ENCODE assay signal across 20 cellular contexts in genomic region chr11:47331454-47332302, GRCh38. TPM values are rescaled to one million over a fixed set of nuclear protein-coding genes. Genes with fewer than 3 reads are reported as not detected.
DNase-seq lines count a peak whose midpoint lies in the region; ATAC-seq and TF ChIP-seq lines count a peak whose summit lies in the region.
"Had no signal": no experiment of that assay in that cellular context is flagged by ENCODE, and none has a peak within 500 bp of the region (broad histone marks: within the 10 kb centered on the region; RNA-seq: fewer than 3 reads in every experiment).

No MANE protein-coding gene starts in this region.

- H3K27me3 ChIP-seq in cardiac muscle cell: no peaks in the 10 kb centered on the region
- H3K27me3 ChIP-seq in right cardiac atrium (ENCODE audit: control insufficient read depth, insufficient read depth): no peaks in the 10 kb centered on the region
- H3K27me3 ChIP-seq: esophagus muscularis mucosa had no signal

- TF ChIP-seq CTCF in cardiac muscle cell (IDR thresholded peaks at IDR 0.05; ENCODE audit: low read depth, low read length) (no peak), WTC11 (IDR thresholded peaks at IDR 0.05) (no peak)

- peak overlapping the region; percentile 32; the same call in 1 of the 2 replicates for H3K27ac Mint-ChIP-seq in WTC11
- peak overlapping the region; percentile 27 for H3K27ac Mint-ChIP-seq in stimulated activated memory B cell treated with anti-CD40 and anti-IgM and Interleukin-4, amounts not matched to agents 10 μg/mL and 1 μg/mL and 100 μg/mL, for 72 hours
- H3K27ac Mint-ChIP-seq: memory B cell; stimulated activated naive CD8-positive, alpha-beta T cell treated with anti-CD3 and anti-CD28 coated beads, Interleukin-15, Interleukin-2, amounts not matched to agents 100 ng/mL and 50 ng/mL, for 24 hours had no signal

- H3K4me1 ChIP-seq in cardiac muscle cell (ENCODE audit: low read depth): no peaks in the 10 kb centered on the region
- H3K4me1 ChIP-seq in right cardiac atrium (ENCODE audit: control insufficient read depth, insufficient read depth, low read length): no peaks in the 10 kb centered on the region

- CTCF ChIA-PET in WTC11 (lab: Charles Lee): no interaction called here

- H3K9me3 Mint-ChIP-seq in WTC11: no peaks in the 10 kb centered on the region
- H3K9me3 Mint-ChIP-seq in stimulated activated memory B cell treated with anti-CD40 and anti-IgM and Interleukin-4, amounts not matched to agents 10 μg/mL and 1 μg/mL and 100 μg/mL, for 72 hours: no peaks in the 10 kb centered on the region
- H3K9me3 Mint-ChIP-seq: CD8-positive, alpha-beta memory T cell; immature natural killer cell; memory B cell; stimulated activated naive CD8-positive, alpha-beta T cell treated with anti-CD3 and anti-CD28 coated beads, Interleukin-15, Interleukin-2, amounts not matched to agents 100 ng/mL and 50 ng/mL, for 24 hours had no signal

- WGBS in right cardiac atrium: 56% methylated on average over 21 of the region's 21 CpGs

- no peaks in the 10 kb centered on the region for H3K9me3 ChIP-seq in cardiac muscle cell (ENCODE audit: low read depth)
- H3K9me3 ChIP-seq in right cardiac atrium (ENCODE audit: control insufficient read depth, low read length): no peaks in the 10 kb centered on the region
- H3K9me3 ChIP-seq: esophagus muscularis mucosa had no signal

- POLR2A ChIA-PET in WTC11 (lab: Charles Lee): no interaction called here

- DNase-seq in cardiac muscle cell (ENCODE audit: low read depth in 1 of 2, low spot score in 1 of 2) (no peak), Right ventricle myocardium superior (no peak), WTC11 (ENCODE audit: low spot score) (no peak), right cardiac atrium (peak in 2 of 3 donors; percentile 34 to 49), SW480 (ENCODE audit: low spot score) (no peak)
- no peak for DNase-seq in stimulated activated CD4-positive, alpha-beta T cell treated with anti-CD3 and anti-CD28 coated beads, Interleukin-2, amount 100 ng/mL, for 48 hours
- DNase-seq: activated CD4-positive, alpha-beta T cell treated with anti-CD3 and anti-CD28 coated beads, Interleukin-2, amount 50 U/mL, for 1 hour; activated T-cell treated with anti-CD3 and anti-CD28 coated beads for 4 hours; CD8-positive, alpha-beta memory T cell; GM23248; immature natural killer cell; NCI-H1694; NCI-H345 had no signal

- intact Hi-C loops in Right ventricle myocardium superior (cut with DNase I) (no loop called here), right cardiac atrium (cut with DNase I) (no loop called here)

- H3K27ac ChIP-seq in cardiac muscle cell (peak overlapping the region; percentile 85), right cardiac atrium (ENCODE audit: low read length) (peak overlapping the region; percentile 44)
- H3K27ac ChIP-seq: GM23248 had no signal

- H3K27me3 Mint-ChIP-seq in WTC11 (ENCODE audit: low read depth): no peaks in the 10 kb centered on the region
- no peaks in the 10 kb centered on the region for H3K27me3 Mint-ChIP-seq in stimulated activated memory B cell treated with anti-CD40 and anti-IgM and Interleukin-4, amounts not matched to agents 10 μg/mL and 1 μg/mL and 100 μg/mL, for 72 hours
- H3K27me3 Mint-ChIP-seq: CD8-positive, alpha-beta memory T cell; memory B cell; stimulated activated naive CD8-positive, alpha-beta T cell treated with anti-CD3 and anti-CD28 coated beads, Interleukin-15, Interleukin-2, amounts not matched to agents 100 ng/mL and 50 ng/mL, for 24 hours had no signal

- H3K4me1 Mint-ChIP-seq in WTC11: no peaks in the 10 kb centered on the region
- peaks cover 27% of the 10 kb centered on the region for H3K4me1 Mint-ChIP-seq in stimulated activated memory B cell treated with anti-CD40 and anti-IgM and Interleukin-4, amounts not matched to agents 10 μg/mL and 1 μg/mL and 100 μg/mL, for 72 hours
- H3K4me1 Mint-ChIP-seq: CD8-positive, alpha-beta memory T cell; immature natural killer cell had no signal

- ATAC-seq in Right ventricle myocardium superior (ENCODE audit: poor library complexity) (no peak), WTC11 (no peak), right cardiac atrium (no peak), HG02884 (IDR thresholded peaks at IDR 0.05; ENCODE audit: unreplicated experiment) (no peak)
- no peak for ATAC-seq in stimulated activated memory B cell treated with anti-CD40 and anti-IgM and Interleukin-4, amounts not matched to agents 10 μg/mL and 1 μg/mL and 100 μg/mL, for 72 hours

- no peak overlapping the region for H3K4me3 Mint-ChIP-seq in WTC11
- no peak overlapping the region for H3K4me3 Mint-ChIP-seq in stimulated activated memory B cell treated with anti-CD40 and anti-IgM and Interleukin-4, amounts not matched to agents 10 μg/mL and 1 μg/mL and 100 μg/mL, for 72 hours
- H3K4me3 Mint-ChIP-seq: CD8-positive, alpha-beta memory T cell; immature natural killer cell; memory B cell; stimulated activated naive CD8-positive, alpha-beta T cell treated with anti-CD3 and anti-CD28 coated beads, Interleukin-15, Interleukin-2, amounts not matched to agents 100 ng/mL and 50 ng/mL, for 24 hours had no signal

- H3K36me3 ChIP-seq in cardiac muscle cell: peaks cover 70% of the 10 kb centered on the region

- peaks cover 10% of the 10 kb centered on the region for H3K36me3 Mint-ChIP-seq in WTC11
- H3K36me3 Mint-ChIP-seq in stimulated activated memory B cell treated with anti-CD40 and anti-IgM and Interleukin-4, amounts not matched to agents 10 μg/mL and 1 μg/mL and 100 μg/mL, for 72 hours: peaks cover 30% of the 10 kb centered on the region

- H3K4me3 ChIP-seq in cardiac muscle cell (no peak overlapping the region), right cardiac atrium (ENCODE audit: low read length) (no peak overlapping the region)
- H3K4me3 ChIP-seq: esophagus muscularis mucosa, GM23248 had no signal

TF ChIP-seq in WTC11, 78 proteins besides CTCF, POLR2A, EP300 and RAD21:
- TF ChIP-seq ZBTB43 (CRISPR knock-in tag; IDR thresholded peaks at IDR 0.05): no peak
- TF ChIP-seq, protein P1, sequence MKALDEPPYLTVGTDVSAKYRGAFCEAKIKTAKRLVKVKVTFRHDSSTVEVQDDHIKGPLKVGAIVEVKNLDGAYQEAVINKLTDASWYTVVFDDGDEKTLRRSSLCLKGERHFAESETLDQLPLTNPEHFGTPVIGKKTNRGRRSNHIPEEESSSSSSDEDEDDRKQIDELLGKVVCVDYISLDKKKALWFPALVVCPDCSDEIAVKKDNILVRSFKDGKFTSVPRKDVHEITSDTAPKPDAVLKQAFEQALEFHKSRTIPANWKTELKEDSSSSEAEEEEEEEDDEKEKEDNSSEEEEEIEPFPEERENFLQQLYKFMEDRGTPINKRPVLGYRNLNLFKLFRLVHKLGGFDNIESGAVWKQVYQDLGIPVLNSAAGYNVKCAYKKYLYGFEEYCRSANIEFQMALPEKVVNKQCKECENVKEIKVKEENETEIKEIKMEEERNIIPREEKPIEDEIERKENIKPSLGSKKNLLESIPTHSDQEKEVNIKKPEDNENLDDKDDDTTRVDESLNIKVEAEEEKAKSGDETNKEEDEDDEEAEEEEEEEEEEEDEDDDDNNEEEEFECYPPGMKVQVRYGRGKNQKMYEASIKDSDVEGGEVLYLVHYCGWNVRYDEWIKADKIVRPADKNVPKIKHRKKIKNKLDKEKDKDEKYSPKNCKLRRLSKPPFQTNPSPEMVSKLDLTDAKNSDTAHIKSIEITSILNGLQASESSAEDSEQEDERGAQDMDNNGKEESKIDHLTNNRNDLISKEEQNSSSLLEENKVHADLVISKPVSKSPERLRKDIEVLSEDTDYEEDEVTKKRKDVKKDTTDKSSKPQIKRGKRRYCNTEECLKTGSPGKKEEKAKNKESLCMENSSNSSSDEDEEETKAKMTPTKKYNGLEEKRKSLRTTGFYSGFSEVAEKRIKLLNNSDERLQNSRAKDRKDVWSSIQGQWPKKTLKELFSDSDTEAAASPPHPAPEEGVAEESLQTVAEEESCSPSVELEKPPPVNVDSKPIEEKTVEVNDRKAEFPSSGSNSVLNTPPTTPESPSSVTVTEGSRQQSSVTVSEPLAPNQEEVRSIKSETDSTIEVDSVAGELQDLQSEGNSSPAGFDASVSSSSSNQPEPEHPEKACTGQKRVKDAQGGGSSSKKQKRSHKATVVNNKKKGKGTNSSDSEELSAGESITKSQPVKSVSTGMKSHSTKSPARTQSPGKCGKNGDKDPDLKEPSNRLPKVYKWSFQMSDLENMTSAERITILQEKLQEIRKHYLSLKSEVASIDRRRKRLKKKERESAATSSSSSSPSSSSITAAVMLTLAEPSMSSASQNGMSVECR (CRISPR knock-in tag; IDR thresholded peaks at IDR 0.05; ENCODE audit: borderline replicate concordance): no peak
- TF ChIP-seq, protein P2, sequence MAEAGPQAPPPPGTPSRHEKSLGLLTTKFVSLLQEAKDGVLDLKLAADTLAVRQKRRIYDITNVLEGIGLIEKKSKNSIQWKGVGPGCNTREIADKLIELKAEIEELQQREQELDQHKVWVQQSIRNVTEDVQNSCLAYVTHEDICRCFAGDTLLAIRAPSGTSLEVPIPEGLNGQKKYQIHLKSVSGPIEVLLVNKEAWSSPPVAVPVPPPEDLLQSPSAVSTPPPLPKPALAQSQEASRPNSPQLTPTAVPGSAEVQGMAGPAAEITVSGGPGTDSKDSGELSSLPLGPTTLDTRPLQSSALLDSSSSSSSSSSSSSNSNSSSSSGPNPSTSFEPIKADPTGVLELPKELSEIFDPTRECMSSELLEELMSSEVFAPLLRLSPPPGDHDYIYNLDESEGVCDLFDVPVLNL (CRISPR knock-in tag; IDR thresholded peaks at IDR 0.05; ENCODE audit: borderline replicate concordance, low read depth): no peak
- no peak for TF ChIP-seq JAZF1 (CRISPR knock-in tag; IDR thresholded peaks at IDR 0.05)
- no peak for TF ChIP-seq IRF2 (CRISPR knock-in tag; IDR thresholded peaks at IDR 0.05; ENCODE audit: borderline replicate concordance, low read depth)

RNA-seq across cellular contexts. Expression of gene MYBPC3, which starts 20.8 kb away (rescaled TPM):
- 489 and 605 TPM in 2 replicates for total RNA-seq in cardiac muscle cell
- polyA plus RNA-seq in cardiac muscle cell: 476 and 751 TPM in 2 replicates
- 2,568 TPM for total RNA-seq in Right ventricle myocardium superior
- 0.07 TPM in 2 of 3 replicates, not detected in the other for total RNA-seq in WTC11 (2021)
- total RNA-seq in right cardiac atrium: 1,000 to 10,000 TPM in 3 of 4 donors, 100 to 1,000 TPM in 1; 953 to 1,924 (median 1,412) TPM
- 1,009 TPM for polyA plus RNA-seq in right cardiac atrium
- total RNA-seq: CD8-positive, alpha-beta memory T cell; glomerular endothelial cell; GM23248 had no signal
- polyA plus RNA-seq: CD8-positive, alpha-beta memory T cell; GM23248; immature natural killer cell; neural cell had no signal

RNA-seq across cellular contexts. Expression of gene SPI1, which starts 46.7 kb away (rescaled TPM):
- total RNA-seq in cardiac muscle cell (not detected in 2 replicates), Right ventricle myocardium superior (11.1 TPM), WTC11 (2021) (0.21 to 0.59 TPM (median 0.39 TPM) in 3 replicates), right cardiac atrium (10 to 100 TPM; 11.6 to 24.1 (median 18.6) TPM)
- polyA plus RNA-seq in cardiac muscle cell (0.56 and 1.3 TPM in 2 replicates), right cardiac atrium (5.9 TPM)
- total RNA-seq: glomerular endothelial cell, GM23248 had no signal
- polyA plus RNA-seq: CD8-positive, alpha-beta memory T cell; neural cell had no signal

Comparison
In these comparisons a context has a peak if more than half of its experiments do, and no peak if none do; other contexts are left out.
1. DNase-seq: peak in right cardiac atrium (2 of 3); none in cardiac muscle cell (0 of 2), Right ventricle myocardium superior (single experiment), WTC11 (single experiment), SW480 (single experiment) and stimulated activated CD4-positive, alpha-beta T cell treated with anti-CD3 and anti-CD28 coated beads, Interleukin-2, amount 100 ng/mL, for 48 hours (0 of 2).
2. RNA of gene MYBPC3, which starts 20.8 kb away (total RNA-seq): 2,568 TPM in Right ventricle myocardium superior (single experiment), 953 to 1,924 TPM in right cardiac atrium and 489 to 605 TPM in cardiac muscle cell; 0.07 TPM in WTC11; every median in the first group is over 100 times any median in the second.